In the genomic region with DNA sequence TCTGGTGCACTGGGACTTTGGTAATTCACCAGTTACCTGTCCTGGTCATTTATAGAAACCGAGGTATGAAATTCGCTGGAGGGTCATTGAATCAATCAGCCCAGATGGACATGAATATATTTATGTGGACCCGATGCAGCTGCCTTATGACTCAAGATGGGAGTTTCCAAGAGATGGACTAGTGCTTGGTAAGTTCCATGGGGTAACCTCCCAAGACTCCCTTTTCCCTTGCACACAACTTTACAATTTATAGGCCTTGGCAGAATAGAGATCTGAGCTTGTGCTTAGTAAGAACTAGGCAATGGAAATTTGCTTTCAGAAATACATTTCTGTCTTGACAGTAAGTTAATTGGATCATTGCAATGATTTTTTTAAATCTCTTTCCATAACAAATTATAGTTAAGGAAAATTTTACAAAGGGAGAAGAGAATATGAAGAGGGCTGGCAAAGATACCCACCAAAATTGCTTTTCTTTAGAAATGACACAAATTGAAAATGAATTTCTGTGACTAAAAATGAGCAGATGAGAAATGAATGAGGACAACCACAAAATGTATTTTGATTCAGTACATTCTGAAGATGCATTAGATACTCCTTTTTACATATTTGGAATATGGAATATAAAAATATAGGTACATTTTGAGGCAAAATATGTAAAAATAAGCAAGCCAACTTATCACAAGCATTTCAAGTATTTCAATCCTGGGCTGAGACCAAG, we compare ENCODE assay signal across 22 cellular contexts. TPM values are rescaled to one million over a fixed set of nuclear protein-coding genes. Genes with fewer than 3 reads are reported as not detected.
DNase-seq lines count a peak whose midpoint lies in the region; ATAC-seq and TF ChIP-seq lines count a peak whose summit lies in the region.
"Had no signal": no experiment of that assay in that cellular context is flagged by ENCODE, and none has a peak within 500 bp of the region (broad histone marks: within the 10 kb centered on the region; RNA-seq: fewer than 3 reads in every experiment).

No MANE protein-coding gene starts in this region.

- ATAC-seq in thoracic aorta (ENCODE audit: insufficient number of reproducible peaks, low FRiP score, low read depth) (no peak), GM18861 (IDR thresholded peaks at IDR 0.05; ENCODE audit: unreplicated experiment) (no peak)

- H3K27ac ChIP-seq in thoracic aorta: peak overlapping the region; percentile 70 to 71
- H3K27ac ChIP-seq: 22Rv1, KMS-11, SJCRH30 had no signal

- H3K27ac Mint-ChIP-seq in activated CD4-positive, alpha-beta T cell treated with anti-CD3 and anti-CD28 coated beads, Interleukin-2, amount 10 ng/mL, durations not matched to agents 24 days and 14 days: peak overlapping the region; percentile 39
- peak overlapping the region; percentile 47 for H3K27ac Mint-ChIP-seq in activated T-helper 2 cell treated with anti-CD3 and anti-CD28 coated beads, Interferon-gamma antibody, Interleukin-2, Interleukin-4, amounts not matched to agents 10 μg/mL and 5 μg/mL and 100 μg/mL, durations not matched to agents 14 hours and 24 hours and 36 hours
- H3K27ac Mint-ChIP-seq: CD4-positive, alpha-beta T cell had no signal

- intact Hi-C loops in activated CD4-positive, alpha-beta T cell treated with anti-CD3 and anti-CD28 coated beads, Interleukin-2, amount 10 ng/mL, durations not matched to agents 24 days and 14 days (cut with micrococcal nuclease): loop anchor here (1.0 to 5.0 kb wide), 2 partner anchors 40 to 272 kb away; no protein-coding TSS in a partner anchor
- intact Hi-C loops in activated T-helper 2 cell treated with anti-CD3 and anti-CD28 coated beads, Interferon-gamma antibody, Interleukin-2, Interleukin-4, amounts not matched to agents 10 μg/mL and 5 μg/mL and 100 μg/mL, durations not matched to agents 14 hours and 24 hours and 36 hours (cut with micrococcal nuclease): loop anchor here (1.0 kb wide), 1 partner anchor 40 kb away; no protein-coding TSS in a partner anchor

- no peak for DNase-seq in activated CD4-positive, alpha-beta T cell treated with anti-CD3 and anti-CD28 coated beads, Interleukin-2, amount 10 ng/mL, durations not matched to agents 24 days and 14 days
- no peak for DNase-seq in activated CD4-positive, alpha-beta T cell treated with anti-CD3 and anti-CD28 coated beads, Interleukin-2, amount 50 U/mL, for 1 hour
- no peak for DNase-seq in activated T-helper 2 cell treated with anti-CD3 and anti-CD28 coated beads, Interferon-gamma antibody, Interleukin-2, Interleukin-4, amounts not matched to agents 10 μg/mL and 5 μg/mL and 100 μg/mL, durations not matched to agents 14 hours and 24 hours and 36 hours (ENCODE audit: low spot score)
- peak; percentile 48 for DNase-seq in fibroblast of mammary gland (ENCODE audit: low read depth)
- DNase-seq in thoracic aorta (ENCODE audit: low spot score): no peak
- DNase-seq in putamen (ENCODE audit: low spot score): no peak
- DNase-seq in GM03348 (ENCODE audit: low spot score): no peak
- DNase-seq: BE2C; CD4-positive, alpha-beta T cell; DMS153; GF-D8; H7; MV-4-11; NCI-H1417; NCI-H187 treated with DMSO at 0.1 percent for 48 hours; NCI-H2227 treated with DMSO at 0.1 percent for 48 hours; NCI-H524 treated with DMSO at 0.1 percent for 48 hours; SJCRH30 had no signal

- H3K4me1 ChIP-seq in thoracic aorta (ENCODE audit: control insufficient read depth in 1 of 2, low read depth in 2 of 2): peaks cover 33 to 59% of the 10 kb centered on the region in 2 donors
- H3K4me1 ChIP-seq: BE2C, SJCRH30 had no signal

- peaks cover 15% of the 10 kb centered on the region for H3K4me1 Mint-ChIP-seq in activated CD4-positive, alpha-beta T cell treated with anti-CD3 and anti-CD28 coated beads, Interleukin-2, amount 10 ng/mL, durations not matched to agents 24 days and 14 days
- peaks cover 32% of the 10 kb centered on the region for H3K4me1 Mint-ChIP-seq in activated T-helper 2 cell treated with anti-CD3 and anti-CD28 coated beads, Interferon-gamma antibody, Interleukin-2, Interleukin-4, amounts not matched to agents 10 μg/mL and 5 μg/mL and 100 μg/mL, durations not matched to agents 14 hours and 24 hours and 36 hours (ENCODE audit: low read depth)

- H3K36me3 ChIP-seq in thoracic aorta: peaks cover 38% of the 10 kb centered on the region
- H3K36me3 ChIP-seq: BE2C, SJCRH30 had no signal

- peaks cover 10% of the 10 kb centered on the region for H3K9me3 Mint-ChIP-seq in activated CD4-positive, alpha-beta T cell treated with anti-CD3 and anti-CD28 coated beads, Interleukin-2, amount 10 ng/mL, durations not matched to agents 24 days and 14 days
- no peaks in the 10 kb centered on the region for H3K9me3 Mint-ChIP-seq in activated T-helper 2 cell treated with anti-CD3 and anti-CD28 coated beads, Interferon-gamma antibody, Interleukin-2, Interleukin-4, amounts not matched to agents 10 μg/mL and 5 μg/mL and 100 μg/mL, durations not matched to agents 14 hours and 24 hours and 36 hours
- H3K9me3 Mint-ChIP-seq: CD4-positive, alpha-beta T cell had no signal

- H3K36me3 Mint-ChIP-seq in activated CD4-positive, alpha-beta T cell treated with anti-CD3 and anti-CD28 coated beads, Interleukin-2, amount 10 ng/mL, durations not matched to agents 24 days and 14 days (ENCODE audit: low read depth): no peaks in the 10 kb centered on the region
- H3K36me3 Mint-ChIP-seq in activated T-helper 2 cell treated with anti-CD3 and anti-CD28 coated beads, Interferon-gamma antibody, Interleukin-2, Interleukin-4, amounts not matched to agents 10 μg/mL and 5 μg/mL and 100 μg/mL, durations not matched to agents 14 hours and 24 hours and 36 hours (ENCODE audit: low read depth): no peaks in the 10 kb centered on the region

- no peaks in the 10 kb centered on the region for H3K27me3 ChIP-seq in thoracic aorta (replicated peaks; ENCODE audit: insufficient read depth)
- H3K27me3 ChIP-seq: SJCRH30 had no signal

- no peak for TF ChIP-seq CTCF in fibroblast of mammary gland (conservative IDR thresholded peaks at IDR 0.05; ENCODE audit: control insufficient read depth, insufficient read depth, low read depth, low read length)
- no peak for TF ChIP-seq CTCF in thoracic aorta (IDR thresholded peaks at IDR 0.05)

- H3K9me3 ChIP-seq in thoracic aorta: no peaks in the 10 kb centered on the region
- H3K9me3 ChIP-seq: BE2C, SJCRH30 had no signal

- no peaks in the 10 kb centered on the region for H3K27me3 Mint-ChIP-seq in activated CD4-positive, alpha-beta T cell treated with anti-CD3 and anti-CD28 coated beads, Interleukin-2, amount 10 ng/mL, durations not matched to agents 24 days and 14 days
- no peaks in the 10 kb centered on the region for H3K27me3 Mint-ChIP-seq in activated T-helper 2 cell treated with anti-CD3 and anti-CD28 coated beads, Interferon-gamma antibody, Interleukin-2, Interleukin-4, amounts not matched to agents 10 μg/mL and 5 μg/mL and 100 μg/mL, durations not matched to agents 14 hours and 24 hours and 36 hours (ENCODE audit: low read depth)

- H3K4me3 ChIP-seq in fibroblast of mammary gland (ENCODE audit: control insufficient read depth, low read depth, low read length): no peak overlapping the region
- H3K4me3 ChIP-seq in thoracic aorta: no peak overlapping the region
- H3K4me3 ChIP-seq: SJCRH30 had no signal

- H3K4me3 Mint-ChIP-seq in activated CD4-positive, alpha-beta T cell treated with anti-CD3 and anti-CD28 coated beads, Interleukin-2, amount 10 ng/mL, durations not matched to agents 24 days and 14 days: no peak overlapping the region
- H3K4me3 Mint-ChIP-seq in activated T-helper 2 cell treated with anti-CD3 and anti-CD28 coated beads, Interferon-gamma antibody, Interleukin-2, Interleukin-4, amounts not matched to agents 10 μg/mL and 5 μg/mL and 100 μg/mL, durations not matched to agents 14 hours and 24 hours and 36 hours (ENCODE audit: low read depth): no peak overlapping the region
- H3K4me3 Mint-ChIP-seq: CD4-positive, alpha-beta T cell had no signal

RNA-seq across cellular contexts. Expression of gene PDGFRA, which starts 45.9 kb away (rescaled TPM):
- total RNA-seq in activated CD4-positive, alpha-beta T cell treated with anti-CD3 and anti-CD28 coated beads, Interleukin-2, amount 10 ng/mL, durations not matched to agents 24 days and 14 days: 0.28 and 0.54 TPM in 2 replicates
- total RNA-seq in activated T-helper 2 cell treated with anti-CD3 and anti-CD28 coated beads, Interferon-gamma antibody, Interleukin-2, Interleukin-4, amounts not matched to agents 10 μg/mL and 5 μg/mL and 100 μg/mL, durations not matched to agents 14 hours and 24 hours and 36 hours: not detected in 2 replicates
- 100 to 1,000 TPM; 133 to 268 TPM for total RNA-seq in thoracic aorta
- total RNA-seq: CD4-positive, alpha-beta T cell; HT-29 had no signal

Comparison
In these comparisons a context has a peak if more than half of its experiments do, and no peak if none do; other contexts are left out.
1. RNA of gene PDGFRA, which starts 45.9 kb away (total RNA-seq): 133 to 268 TPM in thoracic aorta; 0.28 to 0.54 TPM in activated CD4-positive, alpha-beta T cell treated with anti-CD3 and anti-CD28 coated beads, Interleukin-2, amount 10 ng/mL, durations not matched to agents 24 days and 14 days and not detected in activated T-helper 2 cell treated with anti-CD3 and anti-CD28 coated beads, Interferon-gamma antibody, Interleukin-2, Interleukin-4, amounts not matched to agents 10 μg/mL and 5 μg/mL and 100 μg/mL, durations not matched to agents 14 hours and 24 hours and 36 hours; every median in the first group is over 10 times any median in the second.